Comparison of ENCODE assay signal across 1 cellular context in genomic region chr7:51472017-51472296, GRCh38.
TF ChIP-seq lines count a peak whose summit lies in the region.

No MANE protein-coding gene starts in this region.

TF ChIP-seq in neural cell, 6 proteins besides CTCF, POLR2A, EP300 and RAD21:
- TF ChIP-seq TAF1 (IDR thresholded peaks at IDR 0.05; ENCODE audit: low read depth) (no peak), SMC3 (conservative IDR thresholded peaks at IDR 0.05; ENCODE audit: poor library complexity) (no peak), EZH2 (IDR thresholded peaks at IDR 0.05; ENCODE audit: borderline replicate concordance, insufficient read depth, low read length, poor library complexity, severe bottlenecking) (no peak), POLR2AphosphoS5 (IDR thresholded peaks at IDR 0.05) (no peak), MXI1 (conservative IDR thresholded peaks at IDR 0.05; ENCODE audit: poor library complexity, severe bottlenecking) (no peak)
- TF ChIP-seq, protein P1, sequence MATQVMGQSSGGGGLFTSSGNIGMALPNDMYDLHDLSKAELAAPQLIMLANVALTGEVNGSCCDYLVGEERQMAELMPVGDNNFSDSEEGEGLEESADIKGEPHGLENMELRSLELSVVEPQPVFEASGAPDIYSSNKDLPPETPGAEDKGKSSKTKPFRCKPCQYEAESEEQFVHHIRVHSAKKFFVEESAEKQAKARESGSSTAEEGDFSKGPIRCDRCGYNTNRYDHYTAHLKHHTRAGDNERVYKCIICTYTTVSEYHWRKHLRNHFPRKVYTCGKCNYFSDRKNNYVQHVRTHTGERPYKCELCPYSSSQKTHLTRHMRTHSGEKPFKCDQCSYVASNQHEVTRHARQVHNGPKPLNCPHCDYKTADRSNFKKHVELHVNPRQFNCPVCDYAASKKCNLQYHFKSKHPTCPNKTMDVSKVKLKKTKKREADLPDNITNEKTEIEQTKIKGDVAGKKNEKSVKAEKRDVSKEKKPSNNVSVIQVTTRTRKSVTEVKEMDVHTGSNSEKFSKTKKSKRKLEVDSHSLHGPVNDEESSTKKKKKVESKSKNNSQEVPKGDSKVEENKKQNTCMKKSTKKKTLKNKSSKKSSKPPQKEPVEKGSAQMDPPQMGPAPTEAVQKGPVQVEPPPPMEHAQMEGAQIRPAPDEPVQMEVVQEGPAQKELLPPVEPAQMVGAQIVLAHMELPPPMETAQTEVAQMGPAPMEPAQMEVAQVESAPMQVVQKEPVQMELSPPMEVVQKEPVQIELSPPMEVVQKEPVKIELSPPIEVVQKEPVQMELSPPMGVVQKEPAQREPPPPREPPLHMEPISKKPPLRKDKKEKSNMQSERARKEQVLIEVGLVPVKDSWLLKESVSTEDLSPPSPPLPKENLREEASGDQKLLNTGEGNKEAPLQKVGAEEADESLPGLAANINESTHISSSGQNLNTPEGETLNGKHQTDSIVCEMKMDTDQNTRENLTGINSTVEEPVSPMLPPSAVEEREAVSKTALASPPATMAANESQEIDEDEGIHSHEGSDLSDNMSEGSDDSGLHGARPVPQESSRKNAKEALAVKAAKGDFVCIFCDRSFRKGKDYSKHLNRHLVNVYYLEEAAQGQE (IDR thresholded peaks at IDR 0.05; ENCODE audit: borderline replicate concordance) = no peak
TF ChIP-seq in neural cell: peak in this region for 0.
